In genomic region chr5:103207653-103208052, GRCh38 we compare ENCODE assay signal across 13 cellular contexts. TPM values are rescaled to one million over a fixed set of nuclear protein-coding genes. Genes with fewer than 3 reads are reported as not detected.
DNase-seq lines count a peak whose midpoint lies in the region; ATAC-seq and TF ChIP-seq lines count a peak whose summit lies in the region.
"Had no signal": no experiment of that assay in that cellular context is flagged by ENCODE, and none has a peak within 500 bp of the region (broad histone marks: within the 10 kb centered on the region; RNA-seq: fewer than 3 reads in every experiment).

No MANE protein-coding gene starts in this region.

- POLR2A ChIA-PET in activated CD4-positive, alpha-beta memory T cell treated with anti-CD3 and anti-CD28 coated beads, Interleukin-2, amount 10 ng/mL, durations not matched to agents 7 days and 5 days (lab: Charles Lee) = interaction anchor here (1.8 kb wide), 1 partner anchor 51 kb away, joined by 5 read pairs; the partner anchor contains the start of gene MACIR
- POLR2A ChIA-PET in activated CD4-positive, alpha-beta memory T cell treated with anti-CD3 and anti-CD28 coated beads for 36 hours (lab: Charles Lee) = no interaction called here

- no peaks in the 10 kb centered on the region for H3K9me3 Mint-ChIP-seq in activated CD4-positive, alpha-beta memory T cell treated with anti-CD3 and anti-CD28 coated beads, Interleukin-2, amount 10 ng/mL, durations not matched to agents 7 days and 5 days
- H3K9me3 Mint-ChIP-seq in activated CD4-positive, alpha-beta memory T cell treated with anti-CD3 and anti-CD28 coated beads for 36 hours = no peaks in the 10 kb centered on the region
- H3K9me3 Mint-ChIP-seq in stimulated activated memory B cell treated with anti-CD40 and anti-IgM and Interleukin-4, amounts not matched to agents 10 μg/mL and 1 μg/mL and 100 μg/mL, for 72 hours = peaks cover 2% of the 10 kb centered on the region
- peaks cover 3% of the 10 kb centered on the region for H3K9me3 Mint-ChIP-seq in mesothelial cell of epicardium
- H3K9me3 Mint-ChIP-seq: central memory CD8-positive, alpha-beta T cell; memory B cell had no signal

- peaks cover 33% of the 10 kb centered on the region for H3K4me1 Mint-ChIP-seq in activated CD4-positive, alpha-beta memory T cell treated with anti-CD3 and anti-CD28 coated beads, Interleukin-2, amount 10 ng/mL, durations not matched to agents 7 days and 5 days
- H3K4me1 Mint-ChIP-seq in activated CD4-positive, alpha-beta memory T cell treated with anti-CD3 and anti-CD28 coated beads for 36 hours (ENCODE audit: low read depth) = peaks cover 19% of the 10 kb centered on the region
- H3K4me1 Mint-ChIP-seq in stimulated activated memory B cell treated with anti-CD40 and anti-IgM and Interleukin-4, amounts not matched to agents 10 μg/mL and 1 μg/mL and 100 μg/mL, for 72 hours = peaks cover 36% of the 10 kb centered on the region
- H3K4me1 Mint-ChIP-seq in mesothelial cell of epicardium = no peaks in the 10 kb centered on the region

- DNase-seq in activated CD4-positive, alpha-beta memory T cell treated with anti-CD3 and anti-CD28 coated beads, Interleukin-2, amount 10 ng/mL, durations not matched to agents 7 days and 5 days = no peak
- DNase-seq in activated CD4-positive, alpha-beta memory T cell treated with anti-CD3 and anti-CD28 coated beads for 36 hours = no peak
- DNase-seq in OCI-M1 (lab: John Stamatoyannopoulos, UW) (peak; percentile 34), choroid plexus epithelial cell (ENCODE audit: low read depth) (peak; percentile 69), mesothelial cell of epicardium (ENCODE audit: low spot score in 2 of 2, unreplicated experiment in 2 of 2) (no peak)
- DNase-seq in stimulated activated CD4-positive, alpha-beta T cell treated with anti-CD3 and anti-CD28 coated beads, Interleukin-12 subunit alpha, Interleukin-12 subunit beta, amount 100 ng/mL, for 4 hours = no peak
- DNase-seq: activated effector memory CD4-positive, alpha-beta T cell treated with anti-CD3 and anti-CD28 coated beads, Interleukin-2, amount 50 U/mL, for 16 hours; Caco-2; esophagus squamous epithelium had no signal

- CTCF ChIA-PET in activated CD4-positive, alpha-beta memory T cell treated with anti-CD3 and anti-CD28 coated beads, Interleukin-2, amount 10 ng/mL, durations not matched to agents 7 days and 5 days (lab: Charles Lee) = interaction anchor here (1.1 kb wide), 1 partner anchor 25 kb away, joined by 3 read pairs; no protein-coding TSS in a partner anchor
- CTCF ChIA-PET in activated CD4-positive, alpha-beta memory T cell treated with anti-CD3 and anti-CD28 coated beads for 36 hours (lab: Charles Lee) = interaction anchor here (1.3 to 2.1 kb wide), 2 partner anchors 17 to 25 kb away, joined by 3 to 5 read pairs; no protein-coding TSS in a partner anchor

- ATAC-seq in stimulated activated memory B cell treated with anti-CD40 and anti-IgM and Interleukin-4, amounts not matched to agents 10 μg/mL and 1 μg/mL and 100 μg/mL, for 72 hours = no peak
- ATAC-seq in HG03469 (IDR thresholded peaks at IDR 0.05; ENCODE audit: unreplicated experiment) = no peak

- intact Hi-C loops in activated CD4-positive, alpha-beta memory T cell treated with anti-CD3 and anti-CD28 coated beads for 36 hours (cut with micrococcal nuclease) = no loop called here

- H3K4me3 Mint-ChIP-seq in activated CD4-positive, alpha-beta memory T cell treated with anti-CD3 and anti-CD28 coated beads, Interleukin-2, amount 10 ng/mL, durations not matched to agents 7 days and 5 days = no peak overlapping the region
- H3K4me3 Mint-ChIP-seq in activated CD4-positive, alpha-beta memory T cell treated with anti-CD3 and anti-CD28 coated beads for 36 hours = no peak overlapping the region
- H3K4me3 Mint-ChIP-seq in stimulated activated memory B cell treated with anti-CD40 and anti-IgM and Interleukin-4, amounts not matched to agents 10 μg/mL and 1 μg/mL and 100 μg/mL, for 72 hours = no peak overlapping the region
- no peak overlapping the region for H3K4me3 Mint-ChIP-seq in mesothelial cell of epicardium
- H3K4me3 Mint-ChIP-seq: central memory CD8-positive, alpha-beta T cell; memory B cell had no signal

- TF ChIP-seq CTCF in choroid plexus epithelial cell (conservative IDR thresholded peaks at IDR 0.05; ENCODE audit: low read depth, low read length) = no peak
- no peak for TF ChIP-seq CTCF in mesothelial cell of epicardium (IDR thresholded peaks at IDR 0.05; ENCODE audit: unreplicated experiment)

- H3K27ac Mint-ChIP-seq in activated CD4-positive, alpha-beta memory T cell treated with anti-CD3 and anti-CD28 coated beads, Interleukin-2, amount 10 ng/mL, durations not matched to agents 7 days and 5 days = peak overlapping the region; percentile 71
- H3K27ac Mint-ChIP-seq in activated CD4-positive, alpha-beta memory T cell treated with anti-CD3 and anti-CD28 coated beads for 36 hours = no peak overlapping the region
- peak overlapping the region; percentile 20 for H3K27ac Mint-ChIP-seq in stimulated activated memory B cell treated with anti-CD40 and anti-IgM and Interleukin-4, amounts not matched to agents 10 μg/mL and 1 μg/mL and 100 μg/mL, for 72 hours
- no peak overlapping the region for H3K27ac Mint-ChIP-seq in mesothelial cell of epicardium
- H3K27ac Mint-ChIP-seq: memory B cell had no signal

- H3K4me3 ChIP-seq in choroid plexus epithelial cell (ENCODE audit: low read depth, low read length) = no peak overlapping the region
- H3K4me3 ChIP-seq: esophagus squamous epithelium had no signal

- H3K27me3 Mint-ChIP-seq in activated CD4-positive, alpha-beta memory T cell treated with anti-CD3 and anti-CD28 coated beads, Interleukin-2, amount 10 ng/mL, durations not matched to agents 7 days and 5 days = no peaks in the 10 kb centered on the region
- no peaks in the 10 kb centered on the region for H3K27me3 Mint-ChIP-seq in activated CD4-positive, alpha-beta memory T cell treated with anti-CD3 and anti-CD28 coated beads for 36 hours
- H3K27me3 Mint-ChIP-seq in stimulated activated memory B cell treated with anti-CD40 and anti-IgM and Interleukin-4, amounts not matched to agents 10 μg/mL and 1 μg/mL and 100 μg/mL, for 72 hours = no peaks in the 10 kb centered on the region
- no peaks in the 10 kb centered on the region for H3K27me3 Mint-ChIP-seq in mesothelial cell of epicardium (ENCODE audit: low read depth)
- H3K27me3 Mint-ChIP-seq: central memory CD8-positive, alpha-beta T cell; memory B cell had no signal

- H3K36me3 Mint-ChIP-seq in activated CD4-positive, alpha-beta memory T cell treated with anti-CD3 and anti-CD28 coated beads, Interleukin-2, amount 10 ng/mL, durations not matched to agents 7 days and 5 days (ENCODE audit: low read depth) = peaks cover 46% of the 10 kb centered on the region
- peaks cover 20% of the 10 kb centered on the region for H3K36me3 Mint-ChIP-seq in activated CD4-positive, alpha-beta memory T cell treated with anti-CD3 and anti-CD28 coated beads for 36 hours
- H3K36me3 Mint-ChIP-seq in stimulated activated memory B cell treated with anti-CD40 and anti-IgM and Interleukin-4, amounts not matched to agents 10 μg/mL and 1 μg/mL and 100 μg/mL, for 72 hours = peaks cover 45% of the 10 kb centered on the region
- peaks cover 27% of the 10 kb centered on the region for H3K36me3 Mint-ChIP-seq in mesothelial cell of epicardium

RNA-seq across cellular contexts. Expression of gene MACIR, which starts 50.9 kb away (rescaled TPM):
- total RNA-seq in activated CD4-positive, alpha-beta memory T cell treated with anti-CD3 and anti-CD28 coated beads, Interleukin-2, amount 10 ng/mL, durations not matched to agents 7 days and 5 days = 1 to 10 TPM; 6.3 to 7.4 TPM
- total RNA-seq in activated CD4-positive, alpha-beta memory T cell treated with anti-CD3 and anti-CD28 coated beads for 36 hours = 1 to 10 TPM; 6.6 to 7.4 TPM
- total RNA-seq in mesothelial cell of epicardium = 7.5 to 8.1 TPM (median 8.1 TPM) in 3 replicates

Comparison
In these comparisons a context has a peak if more than half of its experiments do, and no peak if none do; other contexts are left out.
1. H3K27ac Mint-ChIP-seq: peak in activated CD4-positive, alpha-beta memory T cell treated with anti-CD3 and anti-CD28 coated beads, Interleukin-2, amount 10 ng/mL, durations not matched to agents 7 days and 5 days (single experiment) and stimulated activated memory B cell treated with anti-CD40 and anti-IgM and Interleukin-4, amounts not matched to agents 10 μg/mL and 1 μg/mL and 100 μg/mL, for 72 hours (single experiment); none in activated CD4-positive, alpha-beta memory T cell treated with anti-CD3 and anti-CD28 coated beads for 36 hours (single experiment) and mesothelial cell of epicardium (single experiment).
2. DNase-seq: peak in OCI-M1 (single experiment) and choroid plexus epithelial cell (single experiment); none in activated CD4-positive, alpha-beta memory T cell treated with anti-CD3 and anti-CD28 coated beads, Interleukin-2, amount 10 ng/mL, durations not matched to agents 7 days and 5 days (single experiment), activated CD4-positive, alpha-beta memory T cell treated with anti-CD3 and anti-CD28 coated beads for 36 hours (single experiment), stimulated activated CD4-positive, alpha-beta T cell treated with anti-CD3 and anti-CD28 coated beads, Interleukin-12 subunit alpha, Interleukin-12 subunit beta, amount 100 ng/mL, for 4 hours (single experiment) and mesothelial cell of epicardium (0 of 2).